Comparison of ENCODE assay signal across 9 cellular contexts in genomic region chr11:16981651-16982194, GRCh38. TPM values are rescaled to one million over a fixed set of nuclear protein-coding genes. Genes with fewer than 3 reads are reported as not detected.
DNase-seq lines count a peak whose midpoint lies in the region; FAIRE-seq and TF ChIP-seq lines count a peak whose summit lies in the region.
"Had no signal": no experiment of that assay in that cellular context is flagged by ENCODE, and none has a peak within 500 bp of the region (broad histone marks: within the 10 kb centered on the region; RNA-seq: fewer than 3 reads in every experiment).

No MANE protein-coding gene starts in this region.

- TF ChIP-seq EP300 in sigmoid colon (IDR thresholded peaks at IDR 0.05), result peak in 1 of 4 donors; percentile 6

- no peaks in the 10 kb centered on the region for H3K36me3 Mint-ChIP-seq in immature natural killer cell

- intact Hi-C loops in sigmoid colon (cut with DNase I), result no loop called here

- H3K9me3 ChIP-seq in HAP-1, result no peaks in the 10 kb centered on the region
- no peaks in the 10 kb centered on the region for H3K9me3 ChIP-seq in sigmoid colon
- H3K9me3 ChIP-seq: adrenal gland had no signal

- no peaks in the 10 kb centered on the region for H3K9me3 Mint-ChIP-seq in immature natural killer cell

- peak overlapping the region; percentile 25 to 51 (median 48) for H3K27ac ChIP-seq in sigmoid colon
- H3K27ac ChIP-seq: adrenal gland had no signal

- H3K36me3 ChIP-seq in HAP-1 (replicated peaks), result no peaks in the 10 kb centered on the region
- no peaks in the 10 kb centered on the region for H3K36me3 ChIP-seq in sigmoid colon
- H3K36me3 ChIP-seq: adrenal gland had no signal

- H3K27me3 Mint-ChIP-seq in immature natural killer cell (ENCODE audit: low read depth in 3 of 3), result peaks cover 2 to 5% (median 3%) of the 10 kb centered on the region in 3 donors

- H3K4me3 ChIP-seq in HAP-1 (no peak overlapping the region), sigmoid colon (no peak overlapping the region)
- H3K4me3 ChIP-seq: adrenal gland had no signal

- no peak overlapping the region for H3K4me3 Mint-ChIP-seq in immature natural killer cell

- FAIRE-seq in GM12891 (lab: Jason Lieb, UNC), result no peak

- TF ChIP-seq POLR2A in sigmoid colon (IDR thresholded peaks at IDR 0.05), result no peak
- TF ChIP-seq POLR2A in GM12891 (IDR thresholded peaks at IDR 0.05; ENCODE audit: low read depth, low read length), result no peak

- peaks cover 16 to 18% of the 10 kb centered on the region in 2 donors for H3K4me1 Mint-ChIP-seq in immature natural killer cell

- peak; percentile 9 to 61 for DNase-seq in HAP-1 (ENCODE audit: low spot score in 2 of 2)
- peak; percentile 98 for DNase-seq in astrocyte of the hippocampus (ENCODE audit: low read depth, low spot score)
- DNase-seq in hypothalamus (lab: John Stamatoyannopoulos, UW), result peak in 48 of 51 donors; percentile 14 to 93 (median 68)
- DNase-seq in sigmoid colon, result no peak
- no peak for DNase-seq in DMS79 (lab: John Stamatoyannopoulos, UW)
- DNase-seq in T-helper 9 cell, result no peak
- DNase-seq in GM12891 (ENCODE audit: insufficient read length, low spot score), result no peak
- DNase-seq in immature natural killer cell, result no peak

- TF ChIP-seq CTCF in sigmoid colon (IDR thresholded peaks at IDR 0.05), result no peak

- peaks cover 7% of the 10 kb centered on the region for H3K4me1 ChIP-seq in HAP-1
- H3K4me1 ChIP-seq in sigmoid colon, result peaks cover 0 to 5% (median 0%) of the 10 kb centered on the region in 4 donors

- 70 to 75% methylated on average over 9 of the region's 9 CpGs for WGBS in sigmoid colon, 2 donors

- no peak overlapping the region for H3K27ac Mint-ChIP-seq in immature natural killer cell

- no peaks in the 10 kb centered on the region for H3K27me3 ChIP-seq in HAP-1 (ENCODE audit: low read depth)
- H3K27me3 ChIP-seq in sigmoid colon, result no peaks in the 10 kb centered on the region
- H3K27me3 ChIP-seq: adrenal gland had no signal

- in situ Hi-C loops in HAP-1 (cut with MboI; ENCODE audit: low sequenced_read_pairs), result no loop called here

TF ChIP-seq in GM12891, 5 proteins besides CTCF, POLR2A, EP300 and RAD21:
- TF ChIP-seq POU2F2 (IDR thresholded peaks at IDR 0.05; ENCODE audit: low read depth, low read length) (no peak), PAX5 (IDR thresholded peaks at IDR 0.05; ENCODE audit: insufficient read depth, low read length, severe bottlenecking) (no peak), SPI1 (IDR thresholded peaks at IDR 0.05; ENCODE audit: low read depth, low read length) (no peak), TAF1 (IDR thresholded peaks at IDR 0.05; ENCODE audit: low read depth, low read length) (no peak), POLR2AphosphoS5 (IDR thresholded peaks at IDR 0.05; ENCODE audit: low read depth, low read length) (no peak)

RNA-seq across cellular contexts. Expression of gene PLEKHA7, which starts 32.5 kb away (rescaled TPM):
- 10 to 100 TPM in 1 of 4 donors, 1 to 10 TPM in 3; 2.9 to 10.2 (median 4.2) TPM for total RNA-seq in sigmoid colon
- 10 to 100 TPM; 28.2 to 45.3 (median 41.3) TPM for polyA plus RNA-seq in sigmoid colon
- polyA plus RNA-seq in GM12891 (2012; ENCODE audit: low read depth, missing spikeins), result 0.86 TPM
- polyA plus RNA-seq in immature natural killer cell, result under 1 TPM in 2 of 3 donors, not detected in 1; 0.28 to 0.31 TPM

Comparison
In these comparisons a context has a peak if more than half of its experiments do, and no peak if none do; other contexts are left out.
1. DNase-seq: peak in HAP-1 (2 of 2), astrocyte of the hippocampus (single experiment) and hypothalamus (48 of 51); none in sigmoid colon (single experiment), DMS79 (single experiment), T-helper 9 cell (single experiment), GM12891 (single experiment) and immature natural killer cell (0 of 3).
2. RNA of gene PLEKHA7, which starts 32.5 kb away (polyA plus RNA-seq): 28.2 to 45.3 TPM in sigmoid colon; 0.28 to 0.31 TPM in immature natural killer cell; every median in the first group is over 10 times any median in the second.